ENCODE assay signal across 24 cellular contexts in the genomic region with DNA sequence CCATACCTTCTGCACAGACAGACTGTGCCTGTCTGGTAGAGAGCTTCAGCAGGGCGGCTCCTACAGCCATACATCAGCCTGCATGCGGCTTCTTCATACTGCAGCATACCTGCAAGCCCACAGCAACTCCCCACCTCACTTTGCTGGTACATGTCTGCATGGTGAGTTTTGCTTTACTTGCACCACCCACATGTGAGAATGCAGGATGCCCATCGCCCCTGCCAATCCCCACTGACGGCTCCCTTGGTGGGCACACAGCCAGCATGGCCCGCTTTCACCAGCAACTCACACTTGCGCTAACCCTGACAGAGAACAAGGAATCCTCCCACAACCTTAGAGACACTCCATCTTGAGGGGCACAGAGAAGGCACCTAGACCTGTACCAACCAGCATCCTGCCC.
"Had no signal": no experiment of that assay in that cellular context is flagged by ENCODE, and none has a peak within 500 bp of the region (broad histone marks: within the 10 kb centered on the region; RNA-seq: fewer than 3 reads in every experiment).

No MANE protein-coding gene starts in this region.

- ATAC-seq: esophagus mucosa, gastrocnemius medialis, heart right ventricle, left cardiac atrium, left lung, left ventricle myocardium superior, lower lobe of right lung, mucosa of descending colon had no signal

- H3K27me3 ChIP-seq: dorsolateral prefrontal cortex, esophagus squamous epithelium, gastrocnemius medialis, heart right ventricle, left lung had no signal

- H3K36me3 ChIP-seq: esophagus squamous epithelium, gastrocnemius medialis, heart right ventricle, left lung, lower lobe of right lung had no signal

- DNase-seq: dermis blood vessel endothelial cell; dorsolateral prefrontal cortex; effector CD4-positive, alpha-beta T cell; effector memory CD4-positive, alpha-beta T cell; erythroblast; esophagus squamous epithelium; foreskin fibroblast; foreskin melanocyte; gastrocnemius medialis; glutamatergic neuron; head of caudate nucleus; heart right ventricle; hippocampal formation; left cardiac atrium; left lung; left ventricle myocardium superior; lower lobe of right lung; mesenchymal stem cell; mucosa of descending colon; naive B cell had no signal

- H3K4me1 Mint-ChIP-seq: mesothelial cell of epicardium had no signal

- H3K4me1 ChIP-seq: esophagus squamous epithelium, gastrocnemius medialis, heart right ventricle, left lung, lower lobe of right lung had no signal

- H3K4me3 ChIP-seq: coronary artery, dorsolateral prefrontal cortex, esophagus squamous epithelium, gastrocnemius medialis, heart right ventricle, left lung, lower lobe of right lung, mucosa of descending colon had no signal

- H3K4me3 Mint-ChIP-seq: mesothelial cell of epicardium, naive B cell had no signal

- H3K27ac ChIP-seq: coronary artery, dorsolateral prefrontal cortex, epithelial cell of prostate, esophagus squamous epithelium, gastrocnemius medialis, heart right ventricle, left lung, lower lobe of right lung had no signal

- H3K27me3 Mint-ChIP-seq: naive B cell had no signal

- H3K27ac Mint-ChIP-seq: mesothelial cell of epicardium had no signal
